ENCODE assay signal across 1 cellular context in the genomic region with DNA sequence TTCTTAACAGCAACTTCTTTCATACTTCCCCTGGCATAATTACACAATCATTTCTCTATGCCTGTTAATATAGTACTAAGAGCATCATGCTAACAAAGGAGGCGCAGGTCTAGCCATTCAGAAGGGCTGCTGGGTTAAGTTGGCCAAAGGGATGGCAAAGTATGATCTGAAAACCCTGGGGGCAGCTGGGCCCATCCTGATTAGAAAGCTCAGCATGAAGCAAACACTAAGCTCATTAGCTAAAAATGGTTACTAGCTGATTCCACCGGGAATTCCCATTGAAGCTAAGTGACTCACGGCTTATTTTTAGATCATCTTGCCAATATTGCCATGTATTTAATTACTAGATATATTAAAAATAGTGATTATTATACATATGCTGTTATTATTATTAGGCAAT.
A peak's percentile ranks its signal among the peaks of the same experiment; 100 is the strongest.
TF ChIP-seq lines count a peak whose summit lies in the region.

No MANE protein-coding gene starts in this region.

TF ChIP-seq in endothelial cell of umbilical vein, 7 proteins besides CTCF, POLR2A, EP300 and RAD21 (continued from another document):
- TF ChIP-seq MYC (IDR thresholded peaks at IDR 0.05; ENCODE audit: low read depth, low read length) (no peak), GATA2 (IDR thresholded peaks at IDR 0.05; ENCODE audit: insufficient read depth, insufficient read length, low read depth, low read length) (no peak), FOS (IDR thresholded peaks at IDR 0.05; ENCODE audit: borderline replicate concordance, insufficient read depth, low read length) (no peak), POLR2AphosphoS5 (IDR thresholded peaks at IDR 0.05; ENCODE audit: insufficient read depth, low read depth, low read length) (no peak), JUN (IDR thresholded peaks at IDR 0.05; ENCODE audit: borderline replicate concordance, insufficient read depth, insufficient read length, low read depth) (peak; percentile 21)
- TF ChIP-seq, protein P1, sequence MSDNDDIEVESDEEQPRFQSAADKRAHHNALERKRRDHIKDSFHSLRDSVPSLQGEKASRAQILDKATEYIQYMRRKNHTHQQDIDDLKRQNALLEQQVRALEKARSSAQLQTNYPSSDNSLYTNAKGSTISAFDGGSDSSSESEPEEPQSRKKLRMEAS (IDR thresholded peaks at IDR 0.05; ENCODE audit: insufficient read depth, insufficient read length) = no peak
